9 cellular contexts compared by ENCODE assay signal in genomic region chr15:75198560-75199346, GRCh38. TPM values are rescaled to one million over a fixed set of nuclear protein-coding genes. Genes with fewer than 3 reads are reported as not detected.
DNase-seq lines count a peak whose midpoint lies in the region; ATAC-seq lines count a peak whose summit lies in the region.
"Had no signal": no experiment of that assay in that cellular context is flagged by ENCODE, and none has a peak within 500 bp of the region (broad histone marks: within the 10 kb centered on the region; RNA-seq: fewer than 3 reads in every experiment).

No MANE protein-coding gene starts in this region.

- no peaks in the 10 kb centered on the region for H3K27me3 Mint-ChIP-seq in T-helper 1 cell treated with Interleukin-12 subunit alpha and Interleukin-12 subunit beta and Interleukin-4 antibody, amounts not matched to agents 30 μg/mL and 1 μg/mL, for 36 hours (ENCODE audit: low read depth)

- intact Hi-C loops in posterior vena cava (cut with DNase I) = no loop called here

- H3K27ac ChIP-seq in mesendoderm (ENCODE audit: low read depth, low read length) = no peak overlapping the region

- H3K4me1 Mint-ChIP-seq in T-helper 1 cell treated with Interleukin-12 subunit alpha and Interleukin-12 subunit beta and Interleukin-4 antibody, amounts not matched to agents 30 μg/mL and 1 μg/mL, for 36 hours (ENCODE audit: low read depth) = peaks cover 39% of the 10 kb centered on the region

- H2BK15ac ChIP-seq in mesendoderm (replicated peaks; ENCODE audit: low read depth) = no peak overlapping the region

- H3K79me2 ChIP-seq in mesendoderm (ENCODE audit: control insufficient read depth, insufficient read depth, low read length) = peaks cover 5% of the 10 kb centered on the region

- no peaks in the 10 kb centered on the region for H3K36me3 ChIP-seq in mesendoderm (ENCODE audit: control insufficient read depth, insufficient read depth, low read length)

- DNase-seq in DMS 273 (lab: John Stamatoyannopoulos, UW; ENCODE audit: unreplicated experiment) (peak; percentile 72), DMS 273 treated with DMSO at 0.1 percent for 48 hours (lab: John Stamatoyannopoulos, UW) (no peak), HuH-7 (ENCODE audit: low spot score) (peak; percentile 83), mesendoderm (peak; percentile 61), posterior vena cava (ENCODE audit: low spot score) (no peak)

- H2AK5ac ChIP-seq in mesendoderm (ENCODE audit: low read length) = no peak overlapping the region

- no peak overlapping the region for H4K8ac ChIP-seq in mesendoderm (ENCODE audit: low read depth, low read length)

- no peak overlapping the region for H3K18ac ChIP-seq in mesendoderm (ENCODE audit: low read length)

- no peak overlapping the region for H3K9ac ChIP-seq in mesendoderm (ENCODE audit: low read length)

- no peak overlapping the region for H3K56ac ChIP-seq in mesendoderm (ENCODE audit: low read length)

- ATAC-seq in HG03565 (IDR thresholded peaks at IDR 0.05; ENCODE audit: unreplicated experiment) (no peak), GM19324 (IDR thresholded peaks at IDR 0.05; ENCODE audit: low FRiP score, unreplicated experiment) (no peak)
- ATAC-seq: T-cell had no signal

- no peak overlapping the region for H3K4me2 ChIP-seq in mesendoderm (ENCODE audit: low read length)

- H2BK5ac ChIP-seq in mesendoderm (ENCODE audit: low read length) = no peak overlapping the region

- peak overlapping the region; percentile 78 for H3K27ac Mint-ChIP-seq in T-helper 1 cell treated with Interleukin-12 subunit alpha and Interleukin-12 subunit beta and Interleukin-4 antibody, amounts not matched to agents 30 μg/mL and 1 μg/mL, for 36 hours
- H3K27ac Mint-ChIP-seq: T-cell had no signal

- H3K36me3 Mint-ChIP-seq in T-helper 1 cell treated with Interleukin-12 subunit alpha and Interleukin-12 subunit beta and Interleukin-4 antibody, amounts not matched to agents 30 μg/mL and 1 μg/mL, for 36 hours (ENCODE audit: low read depth) = peaks cover 7% of the 10 kb centered on the region
- H3K36me3 Mint-ChIP-seq: T-cell had no signal

- H3K4ac ChIP-seq in mesendoderm (ENCODE audit: low read depth, low read length) = no peak overlapping the region

- no peaks in the 10 kb centered on the region for H3K79me1 ChIP-seq in mesendoderm (ENCODE audit: low read length)

- H3K23ac ChIP-seq in mesendoderm (ENCODE audit: low read length) = no peak overlapping the region

- no peaks in the 10 kb centered on the region for H3K27me3 ChIP-seq in mesendoderm (ENCODE audit: insufficient read depth, low read length, poor library complexity)

- H2BK120ac ChIP-seq in mesendoderm (ENCODE audit: low read depth, low read length) = no peak overlapping the region

- H3K4me3 ChIP-seq in mesendoderm (ENCODE audit: low read length) = no peak overlapping the region

- no CpG with 5 or more reads among the region's 3 CpGs for WGBS in mesendoderm (ENCODE audit: extremely low coverage, insufficient coverage, low lambda C conversion rate)

- H3K9me3 Mint-ChIP-seq in T-helper 1 cell treated with Interleukin-12 subunit alpha and Interleukin-12 subunit beta and Interleukin-4 antibody, amounts not matched to agents 30 μg/mL and 1 μg/mL, for 36 hours = no peaks in the 10 kb centered on the region
- H3K9me3 Mint-ChIP-seq: T-cell had no signal

- H4K5ac ChIP-seq in mesendoderm (ENCODE audit: low read length) = no peak overlapping the region

- peaks cover 9% of the 10 kb centered on the region for H3K4me1 ChIP-seq in mesendoderm (ENCODE audit: control insufficient read depth, low read depth, low read length)

- H3K4me3 Mint-ChIP-seq in T-helper 1 cell treated with Interleukin-12 subunit alpha and Interleukin-12 subunit beta and Interleukin-4 antibody, amounts not matched to agents 30 μg/mL and 1 μg/mL, for 36 hours = peak overlapping the region; percentile 89
- H3K4me3 Mint-ChIP-seq: T-cell had no signal

RNA-seq across cellular contexts. Expression of gene C15orf39, which starts 2.9 kb away (rescaled TPM):
- polyA plus RNA-seq in mesendoderm (2013, experiment 1 of 2) = 8.7 TPM
- polyA plus RNA-seq in mesendoderm (2013, experiment 2 of 2) = 9.6 TPM
- total RNA-seq in posterior vena cava = 10 to 100 TPM; 25.8 to 26.4 TPM

RNA-seq across cellular contexts. Expression of gene GOLGA6C, which starts 59.4 kb away (rescaled TPM):
- 0.04 TPM for polyA plus RNA-seq in mesendoderm (2013, experiment 1 of 2)
- 0.06 TPM for polyA plus RNA-seq in mesendoderm (2013, experiment 2 of 2)
- total RNA-seq in posterior vena cava = not detected
- total RNA-seq: T-cell had no signal

Comparison
In these comparisons a context has a peak if more than half of its experiments do, and no peak if none do; other contexts are left out.
1. DNase-seq: peak in DMS 273 (single experiment), HuH-7 (single experiment) and mesendoderm (single experiment); none in DMS 273 treated with DMSO at 0.1 percent for 48 hours (single experiment) and posterior vena cava (single experiment).